8 cellular contexts compared by ENCODE assay signal in genomic region chr20:30300176-30300575, GRCh38.
A peak's percentile ranks its signal among the peaks of the same experiment; 100 is the strongest.
DNase-seq lines count a peak whose midpoint lies in the region; ATAC-seq and TF ChIP-seq lines count a peak whose summit lies in the region.
"Not testable (repeated sequence)": the region's sequence is repeated elsewhere in the genome, so short reads cannot be mapped to it uniquely, and the experiment has no call there.

No MANE protein-coding gene starts in this region.

- not testable (repeated sequence) for H3K9me3 ChIP-seq in NT2/D1 (ENCODE audit: insufficient read depth, low read length); iPS-18a (ENCODE audit: control insufficient read depth, low read depth, low read length); stomach

- not testable (repeated sequence) for H3K9ac ChIP-seq in NT2/D1 (ENCODE audit: insufficient read length, low read depth); iPS-18a (ENCODE audit: low read length)

- H3K36me3 Mint-ChIP-seq in Calu3 (ENCODE audit: insufficient read depth, unreplicated experiment); activated CD8-positive, alpha-beta T cell treated with anti-CD3 and anti-CD28 coated beads, Interleukin-2, amount 10 ng/mL, durations not matched to agents 7 days and 5 days (ENCODE audit: low read depth); activated naive CD8-positive, alpha-beta T cell treated with anti-CD3 and anti-CD28 coated beads, Interleukin-2, amount 10 ng/mL, durations not matched to agents 7 days and 5 days; natural killer cell treated with Interleukin-12 subunit alpha and Interleukin-12 subunit beta and Interleukin-15 and Interleukin-18, amount 100 ng/mL, for 72 hours: not testable (repeated sequence)

- BruUV-seq in Calu3 (replicated peaks; lab: Mats Ljungman, UMichigan), result not testable (repeated sequence)

- intact Hi-C loops in Calu3 (cut with micrococcal nuclease; ENCODE audit: unreplicated experiment); stomach (cut with DNase I; ENCODE audit: low total_unique reads): not testable (repeated sequence)

- CTCF ChIA-PET in Calu3 (lab: Charles Lee); activated CD8-positive, alpha-beta T cell treated with anti-CD3 and anti-CD28 coated beads, Interleukin-2, amount 10 ng/mL, durations not matched to agents 7 days and 5 days (lab: Charles Lee): not testable (repeated sequence)

- TF ChIP-seq EP300 in stomach (IDR thresholded peaks at IDR 0.05), result not testable (repeated sequence)

- H3K36me3 ChIP-seq in NT2/D1 (ENCODE audit: insufficient read depth, insufficient read length, low read length); iPS-18a (ENCODE audit: control insufficient read depth, low read depth, low read length); stomach: not testable (repeated sequence)

- TF ChIP-seq POLR2A in stomach (IDR thresholded peaks at IDR 0.05), result not testable (repeated sequence)

- 4 to 31% (median 10%) methylated on average over 19 to 33 of the region's 33 CpGs for WGBS in stomach, 5 donors

- peaks cover 20% of the 10 kb centered on the region for H3K27me3 Mint-ChIP-seq in Calu3 (ENCODE audit: unreplicated experiment)
- not testable (repeated sequence) for H3K27me3 Mint-ChIP-seq in activated CD8-positive, alpha-beta T cell treated with anti-CD3 and anti-CD28 coated beads, Interleukin-2, amount 10 ng/mL, durations not matched to agents 7 days and 5 days (ENCODE audit: low read depth); activated naive CD8-positive, alpha-beta T cell treated with anti-CD3 and anti-CD28 coated beads, Interleukin-2, amount 10 ng/mL, durations not matched to agents 7 days and 5 days; natural killer cell treated with Interleukin-12 subunit alpha and Interleukin-12 subunit beta and Interleukin-15 and Interleukin-18, amount 100 ng/mL, for 72 hours

- H3K4me1 Mint-ChIP-seq in Calu3 (ENCODE audit: low read depth, unreplicated experiment), result peaks cover 16% of the 10 kb centered on the region
- peaks cover 14% of the 10 kb centered on the region for H3K4me1 Mint-ChIP-seq in activated CD8-positive, alpha-beta T cell treated with anti-CD3 and anti-CD28 coated beads, Interleukin-2, amount 10 ng/mL, durations not matched to agents 7 days and 5 days (ENCODE audit: low read depth)
- H3K4me1 Mint-ChIP-seq in activated naive CD8-positive, alpha-beta T cell treated with anti-CD3 and anti-CD28 coated beads, Interleukin-2, amount 10 ng/mL, durations not matched to agents 7 days and 5 days, result peaks cover 27% of the 10 kb centered on the region
- H3K4me1 Mint-ChIP-seq in natural killer cell treated with Interleukin-12 subunit alpha and Interleukin-12 subunit beta and Interleukin-15 and Interleukin-18, amount 100 ng/mL, for 72 hours (ENCODE audit: low read depth in 2 of 2), result not testable (repeated sequence)

- POLR2A ChIA-PET in activated CD8-positive, alpha-beta T cell treated with anti-CD3 and anti-CD28 coated beads, Interleukin-2, amount 10 ng/mL, durations not matched to agents 7 days and 5 days (lab: Charles Lee); activated naive CD8-positive, alpha-beta T cell treated with anti-CD3 and anti-CD28 coated beads, Interleukin-2, amount 10 ng/mL, durations not matched to agents 7 days and 5 days (lab: Charles Lee): not testable (repeated sequence)

- peak overlapping the region; percentile 65 for H3K4me3 Mint-ChIP-seq in Calu3 (ENCODE audit: low read depth, unreplicated experiment)
- peak overlapping the region; percentile 25 for H3K4me3 Mint-ChIP-seq in activated CD8-positive, alpha-beta T cell treated with anti-CD3 and anti-CD28 coated beads, Interleukin-2, amount 10 ng/mL, durations not matched to agents 7 days and 5 days
- peak overlapping the region; percentile 75 for H3K4me3 Mint-ChIP-seq in activated naive CD8-positive, alpha-beta T cell treated with anti-CD3 and anti-CD28 coated beads, Interleukin-2, amount 10 ng/mL, durations not matched to agents 7 days and 5 days
- H3K4me3 Mint-ChIP-seq in natural killer cell treated with Interleukin-12 subunit alpha and Interleukin-12 subunit beta and Interleukin-15 and Interleukin-18, amount 100 ng/mL, for 72 hours, result peak overlapping the region; percentile 39

- ATAC-seq in activated CD8-positive, alpha-beta T cell treated with anti-CD3 and anti-CD28 coated beads, Interleukin-2, amount 10 ng/mL, durations not matched to agents 7 days and 5 days; activated naive CD8-positive, alpha-beta T cell treated with anti-CD3 and anti-CD28 coated beads, Interleukin-2, amount 10 ng/mL, durations not matched to agents 7 days and 5 days (ENCODE audit: low read depth); natural killer cell treated with Interleukin-12 subunit alpha and Interleukin-12 subunit beta and Interleukin-15 and Interleukin-18, amount 100 ng/mL, for 72 hours: not testable (repeated sequence)

- H3K4me3 ChIP-seq in NT2/D1 (ENCODE audit: insufficient read length, low read depth) (peak overlapping the region; percentile 4), iPS-18a (ENCODE audit: low read length) (peak overlapping the region; percentile 21), stomach (peak overlapping the region in 3 of 4 donors; percentile 22 to 34 (median 23))

- not testable (repeated sequence) for H3K9me3 Mint-ChIP-seq in Calu3 (ENCODE audit: low read depth, unreplicated experiment); activated CD8-positive, alpha-beta T cell treated with anti-CD3 and anti-CD28 coated beads, Interleukin-2, amount 10 ng/mL, durations not matched to agents 7 days and 5 days (ENCODE audit: insufficient read depth); activated naive CD8-positive, alpha-beta T cell treated with anti-CD3 and anti-CD28 coated beads, Interleukin-2, amount 10 ng/mL, durations not matched to agents 7 days and 5 days; natural killer cell treated with Interleukin-12 subunit alpha and Interleukin-12 subunit beta and Interleukin-15 and Interleukin-18, amount 100 ng/mL, for 72 hours

- not testable (repeated sequence) for H3K27ac Mint-ChIP-seq in Calu3 (ENCODE audit: unreplicated experiment); activated CD8-positive, alpha-beta T cell treated with anti-CD3 and anti-CD28 coated beads, Interleukin-2, amount 10 ng/mL, durations not matched to agents 7 days and 5 days; activated naive CD8-positive, alpha-beta T cell treated with anti-CD3 and anti-CD28 coated beads, Interleukin-2, amount 10 ng/mL, durations not matched to agents 7 days and 5 days
- H3K27ac Mint-ChIP-seq in natural killer cell treated with Interleukin-12 subunit alpha and Interleukin-12 subunit beta and Interleukin-15 and Interleukin-18, amount 100 ng/mL, for 72 hours, result peak overlapping the region in 1 of 2 donors; percentile 39

- not testable (repeated sequence) for H3K4me1 ChIP-seq in NT2/D1 (ENCODE audit: insufficient read depth, insufficient read length); iPS-18a (ENCODE audit: control insufficient read depth, low read depth, low read length)
- H3K4me1 ChIP-seq in stomach, result peaks cover 0 to 11% (median 2%) of the 10 kb centered on the region in 4 donors

- not testable (repeated sequence) for H3K27me3 ChIP-seq in NT2/D1 (ENCODE audit: insufficient read depth, insufficient read length); stomach
- H3K27me3 ChIP-seq in iPS-18a (ENCODE audit: control insufficient read depth, insufficient read depth, low read length), result peaks cover 15% of the 10 kb centered on the region

- not testable (repeated sequence) for H3K27ac ChIP-seq in iPS-18a (ENCODE audit: low read length)
- H3K27ac ChIP-seq in stomach, result peak overlapping the region in 4 of 5 donors; percentile 23 to 55 (median 36)

- not testable (repeated sequence) for DNase-seq in Calu3; NT2/D1 (ENCODE audit: low read depth, low spot score); activated CD8-positive, alpha-beta T cell treated with anti-CD3 and anti-CD28 coated beads, Interleukin-2, amount 10 ng/mL, durations not matched to agents 7 days and 5 days; activated naive CD8-positive, alpha-beta T cell treated with anti-CD3 and anti-CD28 coated beads, Interleukin-2, amount 10 ng/mL, durations not matched to agents 7 days and 5 days; natural killer cell treated with Interleukin-12 subunit alpha and Interleukin-12 subunit beta and Interleukin-15 and Interleukin-18, amount 100 ng/mL, for 72 hours (ENCODE audit: low spot score); stomach
- DNase-seq in NCI-H1105 treated with DMSO at 0.1 percent for 48 hours (lab: John Stamatoyannopoulos, UW), result peak; percentile 23

- TF ChIP-seq CTCF in Calu3 (IDR thresholded peaks at IDR 0.05; ENCODE audit: unreplicated experiment); stomach (IDR thresholded peaks at IDR 0.05): not testable (repeated sequence)

Comparison
In these comparisons a context has a peak if more than half of its experiments do, and no peak if none do; other contexts are left out.
1. H3K4me3 Mint-ChIP-seq: peak in every context shown above with its lines; median percentile 75 in activated naive CD8-positive, alpha-beta T cell treated with anti-CD3 and anti-CD28 coated beads, Interleukin-2, amount 10 ng/mL, durations not matched to agents 7 days and 5 days; 65 in Calu3; 39 in natural killer cell treated with Interleukin-12 subunit alpha and Interleukin-12 subunit beta and Interleukin-15 and Interleukin-18, amount 100 ng/mL, for 72 hours; 25 in activated CD8-positive, alpha-beta T cell treated with anti-CD3 and anti-CD28 coated beads, Interleukin-2, amount 10 ng/mL, durations not matched to agents 7 days and 5 days.